14 cellular contexts compared by ENCODE assay signal in the genomic region with DNA sequence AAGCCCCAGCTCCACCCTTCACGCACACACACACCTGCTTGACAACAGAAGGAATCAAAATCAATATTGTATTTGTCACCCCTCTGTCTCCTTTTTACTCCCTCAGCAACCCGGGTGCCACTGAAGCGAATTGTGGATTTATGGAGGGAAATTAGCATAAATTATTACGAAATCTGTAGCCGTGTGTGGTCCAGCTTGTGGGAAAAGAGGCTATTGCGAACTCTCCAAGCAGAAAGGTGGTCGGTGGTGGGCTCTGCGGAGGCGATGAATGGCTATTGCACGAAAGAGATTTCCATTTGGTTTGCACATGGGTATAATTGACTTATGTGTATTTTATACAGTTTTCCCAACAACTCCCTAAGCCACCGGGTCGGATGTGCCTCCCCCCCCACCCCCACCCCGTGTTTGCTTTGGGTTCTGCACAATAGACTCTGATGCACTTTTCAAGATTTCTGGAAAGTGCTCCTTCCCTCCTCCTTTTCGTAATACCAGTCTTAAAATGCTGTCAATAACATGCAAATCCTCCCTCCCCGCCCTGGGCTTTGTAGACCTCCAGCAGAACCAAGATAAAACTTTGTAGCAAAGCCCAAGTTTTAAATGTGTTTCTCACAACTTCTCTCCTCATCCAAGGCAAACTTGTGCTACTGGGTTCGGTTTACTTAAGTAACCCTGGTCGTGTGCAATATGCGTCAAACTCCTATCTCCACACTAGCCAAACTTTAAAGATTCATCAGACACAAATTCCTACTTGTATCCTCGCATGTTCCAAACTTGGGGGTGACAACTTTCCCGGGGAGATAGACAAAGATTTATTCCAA. TPM values are rescaled to one million over a fixed set of nuclear protein-coding genes. Genes with fewer than 3 reads are reported as not detected.
DNase-seq lines count a peak whose midpoint lies in the region; ATAC-seq and TF ChIP-seq lines count a peak whose summit lies in the region.
"Had no signal": no experiment of that assay in that cellular context is flagged by ENCODE, and none has a peak within 500 bp of the region (broad histone marks: within the 10 kb centered on the region; RNA-seq: fewer than 3 reads in every experiment).

No MANE protein-coding gene starts in this region.

- no peak for TF ChIP-seq CTCF in lower lobe of right lung (IDR thresholded peaks at IDR 0.05)

- H3K36me3 ChIP-seq in SJCRH30 (no peaks in the 10 kb centered on the region), lower lobe of right lung (no peaks in the 10 kb centered on the region)
- H3K36me3 ChIP-seq: tibial nerve had no signal

- no peak overlapping the region for H3K27ac Mint-ChIP-seq in stimulated activated naive CD8-positive, alpha-beta T cell treated with anti-CD3 and anti-CD28 coated beads, Interleukin-15, Interleukin-2, amounts not matched to agents 100 ng/mL and 50 ng/mL, for 24 hours

- peaks cover 65% of the 10 kb centered on the region for H3K4me1 Mint-ChIP-seq in stimulated activated naive CD8-positive, alpha-beta T cell treated with anti-CD3 and anti-CD28 coated beads, Interleukin-15, Interleukin-2, amounts not matched to agents 100 ng/mL and 50 ng/mL, for 24 hours (ENCODE audit: low read depth)

- intact Hi-C loops in lower lobe of right lung (cut with DNase I) = no loop called here

- peaks cover 12% of the 10 kb centered on the region for H3K9me3 Mint-ChIP-seq in stimulated activated naive CD8-positive, alpha-beta T cell treated with anti-CD3 and anti-CD28 coated beads, Interleukin-15, Interleukin-2, amounts not matched to agents 100 ng/mL and 50 ng/mL, for 24 hours

- peaks cover 94% of the 10 kb centered on the region for H3K27me3 Mint-ChIP-seq in stimulated activated naive CD8-positive, alpha-beta T cell treated with anti-CD3 and anti-CD28 coated beads, Interleukin-15, Interleukin-2, amounts not matched to agents 100 ng/mL and 50 ng/mL, for 24 hours

- H3K27me3 ChIP-seq in SJCRH30 (peaks cover 24% of the 10 kb centered on the region), lower lobe of right lung (ENCODE audit: low read depth) (peaks cover 100% of the 10 kb centered on the region)

- H3K4me1 ChIP-seq in SJCRH30 = peaks cover 30% of the 10 kb centered on the region
- H3K4me1 ChIP-seq in lower lobe of right lung = peaks cover 37% of the 10 kb centered on the region

- H3K36me3 Mint-ChIP-seq in stimulated activated naive CD8-positive, alpha-beta T cell treated with anti-CD3 and anti-CD28 coated beads, Interleukin-15, Interleukin-2, amounts not matched to agents 100 ng/mL and 50 ng/mL, for 24 hours (ENCODE audit: low read depth) = peaks cover 12% of the 10 kb centered on the region

- no peak for DNase-seq in stimulated activated naive CD8-positive, alpha-beta T cell treated with anti-CD3 and anti-CD28 coated beads, Interleukin-15, Interleukin-2, amounts not matched to agents 100 U/mL and 50 U/mL, for 24 hours
- no peak for DNase-seq in SJCRH30
- no peak for DNase-seq in germinal center (ENCODE audit: low spot score)
- no peak for DNase-seq in lower lobe of right lung
- DNase-seq in NCI-H774 (lab: John Stamatoyannopoulos, UW) = no peak
- DNase-seq: central memory CD4-positive, alpha-beta T cell; foreskin fibroblast; NCI-H2081 treated with DMSO at 0.1 percent for 48 hours had no signal

- ATAC-seq in stimulated activated naive CD8-positive, alpha-beta T cell treated with anti-CD3 and anti-CD28 coated beads, Interleukin-15, Interleukin-2, amounts not matched to agents 100 U/mL and 50 U/mL, for 24 hours = no peak
- no peak for ATAC-seq in lower lobe of right lung

- H3K27ac ChIP-seq in SJCRH30 (no peak overlapping the region), lower lobe of right lung (no peak overlapping the region)
- H3K27ac ChIP-seq: C4-2B, tibial nerve had no signal

- peak overlapping the region; percentile 12 for H3K4me3 Mint-ChIP-seq in stimulated activated naive CD8-positive, alpha-beta T cell treated with anti-CD3 and anti-CD28 coated beads, Interleukin-15, Interleukin-2, amounts not matched to agents 100 ng/mL and 50 ng/mL, for 24 hours

- H3K9me3 ChIP-seq in SJCRH30 (replicated peaks) (no peaks in the 10 kb centered on the region), iPS-18c (ENCODE audit: control insufficient read depth, insufficient read depth, low read length) (no peaks in the 10 kb centered on the region), lower lobe of right lung (no peaks in the 10 kb centered on the region)
- H3K9me3 ChIP-seq: tibial nerve had no signal

- H3K4me3 ChIP-seq in SJCRH30 (peak overlapping the region; percentile 54), iPS-18c (ENCODE audit: insufficient read depth, low read depth, low read length) (peak overlapping the region; percentile 53; the same call in 1 of the 2 replicates), lower lobe of right lung (no peak overlapping the region)
- H3K4me3 ChIP-seq: tibial nerve had no signal

RNA-seq across cellular contexts. Expression of gene FOXB1, which starts 3.1 kb away (rescaled TPM):
- total RNA-seq in SJCRH30 (2014; rRNA removed; shearing (Covaris generic)) = 0.51 and 0.76 TPM in 2 replicates
- total RNA-seq in lower lobe of right lung = not detected
- total RNA-seq: MCF 10A, pulmonary artery endothelial cell, tibial nerve had no signal
